In genomic region chr2:85276571-85277121, GRCh38 we compare ENCODE assay signal across 16 cellular contexts. TPM values are rescaled to one million over a fixed set of nuclear protein-coding genes. Genes with fewer than 3 reads are reported as not detected.
DNase-seq lines count a peak whose midpoint lies in the region; ATAC-seq and TF ChIP-seq lines count a peak whose summit lies in the region.
"Had no signal": no experiment of that assay in that cellular context is flagged by ENCODE, and none has a peak within 500 bp of the region (broad histone marks: within the 10 kb centered on the region; RNA-seq: fewer than 3 reads in every experiment).

No MANE protein-coding gene starts in this region.

- H3K4me3 ChIP-seq in GM23248 (peak overlapping the region; percentile 73), esophagus muscularis mucosa (peak overlapping the region; percentile 23 to 46 (median 38)), mesenchymal stem cell (ENCODE audit: insufficient read depth in 1 of 2, low read depth in 1 of 2, low read length in 2 of 2) (peak overlapping the region in 1 of 2 experiments; percentile 75), spleen (no peak overlapping the region), PC-3 (ENCODE audit: low read length) (no peak overlapping the region)
- H3K4me3 ChIP-seq: GM12878 had no signal

- H2BK12ac ChIP-seq in mesenchymal stem cell (ENCODE audit: low read length in 2 of 2) = peak overlapping the region; percentile 38 to 88

- H3K9me3 ChIP-seq in GM23248 (ENCODE audit: low read depth) (no peaks in the 10 kb centered on the region), esophagus muscularis mucosa (no peaks in the 10 kb centered on the region), mesenchymal stem cell (ENCODE audit: control insufficient read depth, low read length) (no peaks in the 10 kb centered on the region), spleen (no peaks in the 10 kb centered on the region), PC-3 (ENCODE audit: low read length) (no peaks in the 10 kb centered on the region)

- no peak overlapping the region for H2BK5ac ChIP-seq in mesenchymal stem cell (ENCODE audit: low read depth, low read length, poor library complexity, severe bottlenecking)

- H4K8ac ChIP-seq in mesenchymal stem cell (ENCODE audit: low read length) = no peak overlapping the region

- TF ChIP-seq POLR2A in esophagus muscularis mucosa (IDR thresholded peaks at IDR 0.05; ENCODE audit: low read depth) = no peak
- TF ChIP-seq POLR2A in spleen (IDR thresholded peaks at IDR 0.05) = no peak

- BruUV-seq in PC-3 (replicated peaks; lab: Mats Ljungman, UMichigan) = no TSS peak

- POLR2A ChIA-PET in PC-3 (lab: Charles Lee; ENCODE audit: unreplicated experiment) = no interaction called here

- H3K36me3 ChIP-seq in GM23248 (ENCODE audit: low read depth) (no peaks in the 10 kb centered on the region), esophagus muscularis mucosa (no peaks in the 10 kb centered on the region), mesenchymal stem cell (ENCODE audit: control insufficient read depth in 1 of 2, insufficient read depth in 2 of 2, low read depth in 1 of 2, low read length in 2 of 2) (no peaks in the 10 kb centered on the region), spleen (no peaks in the 10 kb centered on the region), PC-3 (ENCODE audit: low read depth, low read length) (no peaks in the 10 kb centered on the region)

- H2BK120ac ChIP-seq in mesenchymal stem cell (ENCODE audit: low read depth, low read length) = no peak overlapping the region

- H3K9ac ChIP-seq in GM23248 = peak overlapping the region; percentile 66
- H3K9ac ChIP-seq in mesenchymal stem cell (ENCODE audit: low read length) = peak overlapping the region; percentile 76
- H3K9ac ChIP-seq in PC-3 (ENCODE audit: low read length) = no peak overlapping the region

- intact Hi-C loops in esophagus muscularis mucosa (cut with DNase I) (no loop called here), spleen (cut with DNase I; ENCODE audit: low total_unique reads) (no loop called here), PC-3 (cut with micrococcal nuclease) (no loop called here)

- H3K4me2 ChIP-seq in GM23248 (ENCODE audit: unreplicated experiment) (peak overlapping the region; percentile 99), mesenchymal stem cell (ENCODE audit: low read length, poor library complexity, severe bottlenecking) (no peak overlapping the region), PC-3 (ENCODE audit: low read length) (no peak overlapping the region)

- no peak overlapping the region for H2AK5ac ChIP-seq in mesenchymal stem cell (ENCODE audit: low read length, severe bottlenecking)

- H2AFZ ChIP-seq in GM23248 (peak overlapping the region; percentile 87), mesenchymal stem cell (ENCODE audit: low read depth, low read length) (no peak overlapping the region), PC-3 (ENCODE audit: low read length) (no peak overlapping the region)

- peaks cover 41% of the 10 kb centered on the region for H3K4me1 ChIP-seq in GM23248 (ENCODE audit: insufficient read depth)
- peaks cover 35 to 59% (median 58%) of the 10 kb centered on the region in 4 donors for H3K4me1 ChIP-seq in esophagus muscularis mucosa
- peaks cover 20% of the 10 kb centered on the region for H3K4me1 ChIP-seq in mesenchymal stem cell (ENCODE audit: control insufficient read depth, insufficient read depth, low read depth, low read length)
- peaks cover 0 to 24% (median 8%) of the 10 kb centered on the region in 6 donors for H3K4me1 ChIP-seq in spleen
- H3K4me1 ChIP-seq in PC-3 (ENCODE audit: insufficient read depth, low read length) = peaks cover 6% of the 10 kb centered on the region

- H3K4ac ChIP-seq in mesenchymal stem cell (ENCODE audit: low read depth in 1 of 2, low read length in 2 of 2) = peak overlapping the region; percentile 30 to 82

- peak overlapping the region; percentile 58 for H4K91ac ChIP-seq in mesenchymal stem cell (ENCODE audit: low read length)

- no peaks in the 10 kb centered on the region for H3K27me3 ChIP-seq in GM23248 (replicated peaks; ENCODE audit: insufficient read depth)
- no peaks in the 10 kb centered on the region for H3K27me3 ChIP-seq in esophagus muscularis mucosa
- H3K27me3 ChIP-seq in mesenchymal stem cell (ENCODE audit: control insufficient read depth in 1 of 2, insufficient read depth in 1 of 2, low read length in 2 of 2) = no peaks in the 10 kb centered on the region
- peaks cover 0 to 44% (median 0%) of the 10 kb centered on the region in 7 donors for H3K27me3 ChIP-seq in spleen (replicated peaks in 1 of 7)
- H3K27me3 ChIP-seq in PC-3 (ENCODE audit: low read length) = no peaks in the 10 kb centered on the region

- no peak for TF ChIP-seq EP300 in esophagus muscularis mucosa (IDR thresholded peaks at IDR 0.05)

- 12 to 15% methylated on average over 14 of the region's 14 CpGs for whole genome bisulfite sequencing in GM23248 (ENCODE audit: low coverage in 1 of 2, low lambda C conversion rate in 2 of 2, missing lambda C conversion rate in 2 of 2), 2 experiments
- WGBS in esophagus muscularis mucosa = 75% methylated on average over 14 of the region's 14 CpGs
- 92% methylated on average over 14 of the region's 14 CpGs for WGBS in mesenchymal stem cell
- WGBS in spleen, 5 donors = 57 to 69% (median 67%) methylated on average over 14 of the region's 14 CpGs

- peak; percentile 53 for DNase-seq in GM23248
- DNase-seq in esophagus muscularis mucosa (ENCODE audit: extremely low spot score) = no peak
- DNase-seq in mesenchymal stem cell = no peak
- DNase-seq in spleen = no peak
- no peak for DNase-seq in PC-3
- no peak for DNase-seq in NCI-H774 (lab: John Stamatoyannopoulos, UW)
- DNase-seq: activated CD8-positive, alpha-beta T cell treated with anti-CD3 and anti-CD28 coated beads for 36 hours; activated gamma-delta T cell; DMS79 treated with DMSO at 0.1 percent for 48 hours; hypothalamus; midbrain; NCI-H1048; retina had no signal

- TF ChIP-seq CTCF in esophagus muscularis mucosa (IDR thresholded peaks at IDR 0.05) (no peak), spleen (IDR thresholded peaks at IDR 0.05 in 8 of 11, conservative IDR thresholded peaks at IDR 0.05 in 3 of 11) (no peak), PC-3 (conservative IDR thresholded peaks at IDR 0.05; ENCODE audit: low read depth, low read length) (no peak)

- H3K27ac ChIP-seq in GM23248 = peak overlapping the region; percentile 62
- peak overlapping the region; percentile 71 to 80 (median 79) for H3K27ac ChIP-seq in esophagus muscularis mucosa (replicated peaks in 1 of 4)
- no peak overlapping the region for H3K27ac ChIP-seq in mesenchymal stem cell (ENCODE audit: low read length, poor library complexity, severe bottlenecking)
- H3K27ac ChIP-seq in spleen = peak overlapping the region in 7 of 8 donors; percentile 44 to 65 (median 51)
- no peak overlapping the region for H3K27ac ChIP-seq in PC-3 (ENCODE audit: low read length)

- no peak overlapping the region for H3K14ac ChIP-seq in mesenchymal stem cell (ENCODE audit: low read length in 2 of 2)

- H3K9me2 ChIP-seq in GM23248 (ENCODE audit: insufficient read depth) (no peaks in the 10 kb centered on the region), PC-3 (replicated peaks; ENCODE audit: low read length) (no peaks in the 10 kb centered on the region)

- H3K18ac ChIP-seq in mesenchymal stem cell (ENCODE audit: low read depth in 1 of 2, low read length in 2 of 2) = peak overlapping the region in 1 of 2 experiments; percentile 52

- H4K20me1 ChIP-seq in GM23248 (ENCODE audit: insufficient read depth) (no peaks in the 10 kb centered on the region), PC-3 (ENCODE audit: low read length) (no peaks in the 10 kb centered on the region)

- ATAC-seq in HG03432 (IDR thresholded peaks at IDR 0.05; ENCODE audit: unreplicated experiment) (no peak), HG02938 (IDR thresholded peaks at IDR 0.05; ENCODE audit: unreplicated experiment) (no peak), PC-3 (no peak)
- ATAC-seq: activated CD8-positive, alpha-beta T cell treated with anti-CD3 and anti-CD28 coated beads for 36 hours; GM12878 had no signal

- H3K79me2 ChIP-seq in GM23248 (ENCODE audit: insufficient read depth) (no peaks in the 10 kb centered on the region), PC-3 (ENCODE audit: low read length) (no peaks in the 10 kb centered on the region)

- in situ Hi-C loops in GM23248 (cut with MboI) = loop anchor here (25.0 kb wide), 1 partner anchor 789 kb away; no protein-coding TSS in a partner anchor

- CTCF ChIA-PET in PC-3 (lab: Charles Lee) = no interaction called here

- peak overlapping the region; percentile 1 for H2BK15ac ChIP-seq in mesenchymal stem cell (ENCODE audit: low read depth, poor library complexity, severe bottlenecking)

- peaks cover 24% of the 10 kb centered on the region; the same call in 1 of the 2 replicates for H3F3A ChIP-seq in GM23248 (ENCODE audit: insufficient read depth)
- no peaks in the 10 kb centered on the region for H3F3A ChIP-seq in PC-3 (ENCODE audit: low read length, unreplicated experiment)

- peaks cover 2% of the 10 kb centered on the region for H3K79me1 ChIP-seq in mesenchymal stem cell (replicated peaks; ENCODE audit: low read length, poor library complexity, severe bottlenecking)

- H3K23ac ChIP-seq in mesenchymal stem cell (ENCODE audit: low read length in 2 of 2) = no peak overlapping the region

RNA-seq across cellular contexts. Expression of gene TGOLN2, which starts 51.1 kb away (rescaled TPM):
- 96.8 and 125 TPM in 2 replicates for total RNA-seq in GM23248 (2014; rRNA removed; shearing (Covaris generic))
- polyA plus RNA-seq in GM23248 (2016; fragmentation: Nextera tagmentation; extraction: Ambion mirVana) (117 and 118 TPM in 2 replicates), spleen (10 to 100 TPM; 14.8 to 29.6 (median 16.9) TPM)
- total RNA-seq in esophagus muscularis mucosa (100 to 1,000 TPM; 101 to 148 (median 136) TPM), spleen (100 to 1,000 TPM; 127 to 199 (median 156) TPM), PC-3 (2014; rRNA removed) (48.9 and 67.3 TPM in 2 replicates)
- 124 TPM for polyA plus RNA-seq in mesenchymal stem cell (2013, experiment 1 of 2)
- 124 TPM for polyA plus RNA-seq in mesenchymal stem cell (2013, experiment 2 of 2)

Comparison
In these comparisons a context has a peak if more than half of its experiments do, and no peak if none do; other contexts are left out.
1. H3K27ac ChIP-seq: peak in GM23248 (single experiment), esophagus muscularis mucosa (4 of 4) and spleen (7 of 8); none in mesenchymal stem cell (single experiment) and PC-3 (single experiment).
2. H3K4me3 ChIP-seq: peak in GM23248 (single experiment) and esophagus muscularis mucosa (4 of 4); none in spleen (0 of 8) and PC-3 (single experiment).